2 cellular contexts compared by ENCODE assay signal in genomic region chr9:3954950-3955670, GRCh38.
TF ChIP-seq lines count a peak whose summit lies in the region.

No MANE protein-coding gene starts in this region.

TF ChIP-seq in GM23338, 12 proteins besides CTCF, POLR2A, EP300 and RAD21 (continued from another document):
- TF ChIP-seq ZNF462 (CRISPR knock-in tag; IDR thresholded peaks at IDR 0.05), result no peak

TF ChIP-seq in HepG2, 621 proteins besides CTCF, POLR2A, EP300 and RAD21 (continued from another document):
- TF ChIP-seq FUBP1 (CRISPR knock-in tag; IDR thresholded peaks at IDR 0.05; ENCODE audit: borderline replicate concordance) (no peak), ZIK1 (CRISPR knock-in tag; IDR thresholded peaks at IDR 0.05; ENCODE audit: borderline replicate concordance, low read depth) (no peak), HOXA7 (CRISPR knock-in tag; IDR thresholded peaks at IDR 0.05) (no peak), YEATS2 (CRISPR knock-in tag; IDR thresholded peaks at IDR 0.05; ENCODE audit: borderline replicate concordance) (no peak), ZBTB44 (CRISPR knock-in tag; IDR thresholded peaks at IDR 0.05) (no peak), ZBTB20 (CRISPR knock-in tag; IDR thresholded peaks at IDR 0.05; ENCODE audit: borderline replicate concordance, low read depth) (no peak), ZBTB49 (CRISPR knock-in tag; IDR thresholded peaks at IDR 0.05; ENCODE audit: borderline replicate concordance) (no peak), NBN (conservative IDR thresholded peaks at IDR 0.05) (no peak), ZNF691 (CRISPR knock-in tag; IDR thresholded peaks at IDR 0.05; ENCODE audit: borderline replicate concordance, low read depth) (no peak), EED (CRISPR knock-in tag; IDR thresholded peaks at IDR 0.05) (no peak), SMARCE1 (IDR thresholded peaks at IDR 0.05; ENCODE audit: borderline replicate concordance) (no peak), RERE (CRISPR knock-in tag; IDR thresholded peaks at IDR 0.05; ENCODE audit: low read depth) (no peak), POLR2G (IDR thresholded peaks at IDR 0.05; ENCODE audit: low read depth, low read length) (no peak), GTF3A (CRISPR knock-in tag; conservative IDR thresholded peaks at IDR 0.05) (no peak), BCL6 (CRISPR knock-in tag; IDR thresholded peaks at IDR 0.05) (no peak), HNF1B (CRISPR knock-in tag; IDR thresholded peaks at IDR 0.05) (no peak), ZNF124 (CRISPR knock-in tag; IDR thresholded peaks at IDR 0.05) (no peak)
